In genomic region chr15:66751579-66751978, GRCh38 we compare ENCODE assay signal across 9 cellular contexts. TPM values are rescaled to one million over a fixed set of nuclear protein-coding genes. Genes with fewer than 3 reads are reported as not detected.
DNase-seq lines count a peak whose midpoint lies in the region; ATAC-seq and TF ChIP-seq lines count a peak whose summit lies in the region.
"Had no signal": no experiment of that assay in that cellular context is flagged by ENCODE, and none has a peak within 500 bp of the region (broad histone marks: within the 10 kb centered on the region; RNA-seq: fewer than 3 reads in every experiment).

No MANE protein-coding gene starts in this region.

- H3K4me3 ChIP-seq in Panc1 (ENCODE audit: low read depth in 2 of 2, low read length in 2 of 2), result no peak overlapping the region
- no peak overlapping the region for H3K4me3 ChIP-seq in left ventricle myocardium inferior

- POLR2A ChIA-PET in Panc1 (lab: Charles Lee), result interaction anchor here (0.6 kb wide), 1 partner anchor 8 kb away, joined by 3 read pairs; no protein-coding TSS in a partner anchor

- no peak for TF ChIP-seq CTCF in 22Rv1 (IDR thresholded peaks at IDR 0.05)
- TF ChIP-seq CTCF in Panc1 (IDR thresholded peaks at IDR 0.05), result no peak
- TF ChIP-seq CTCF in left ventricle myocardium inferior (IDR thresholded peaks at IDR 0.05; ENCODE audit: borderline replicate concordance), result no peak

- peaks cover 71% of the 10 kb centered on the region for H3K4me1 ChIP-seq in Panc1 (ENCODE audit: control insufficient read depth, insufficient read depth, low read length)
- peaks cover 82% of the 10 kb centered on the region for H3K4me1 ChIP-seq in left ventricle myocardium inferior

- H3K27ac ChIP-seq in 22Rv1 (peak overlapping the region; percentile 43), Panc1 (ENCODE audit: low read length) (peak overlapping the region; percentile 91), left ventricle myocardium inferior (replicated peaks) (peak overlapping the region; percentile 57)

- DNase-seq in COR-L47 (lab: John Stamatoyannopoulos, UW), result peak; percentile 68
- DNase-seq in Panc1 (ENCODE audit: low read depth, low spot score), result no peak
- DNase-seq in left ventricle myocardium inferior, result no peak
- DNase-seq in NCI-H1436 (lab: John Stamatoyannopoulos, UW), result no peak
- no peak for DNase-seq in NCI-H1436 treated with DMSO at 0.1 percent for 48 hours (lab: John Stamatoyannopoulos, UW)
- no peak for DNase-seq in midbrain (lab: John Stamatoyannopoulos, UW)
- DNase-seq: activated CD4-positive, alpha-beta T cell treated with anti-CD3 and anti-CD28 coated beads, Interleukin-2, amount 50 U/mL, for 4 hours had no signal

- no peaks in the 10 kb centered on the region for H3K27me3 ChIP-seq in Panc1 (ENCODE audit: control insufficient read depth, insufficient read depth, low read length)
- H3K27me3 ChIP-seq in left ventricle myocardium inferior (ENCODE audit: low read depth), result no peaks in the 10 kb centered on the region

- in situ Hi-C loops in Panc1 (cut with HindIII; ENCODE audit: low pct_unique_long_range_greater_than_20kb, low sequenced_read_pairs), result no loop called here

- H3K36me3 ChIP-seq in Panc1 (ENCODE audit: control insufficient read depth, insufficient read depth, low read length), result no peaks in the 10 kb centered on the region
- no peaks in the 10 kb centered on the region for H3K36me3 ChIP-seq in left ventricle myocardium inferior

- ATAC-seq in Panc1, result peak; percentile 22
- no peak for ATAC-seq in GM18858 (IDR thresholded peaks at IDR 0.05; ENCODE audit: unreplicated experiment)

- CTCF ChIA-PET in Panc1 (lab: Charles Lee), result interaction anchor here (0.7 kb wide), 2 partner anchors 47 to 136 kb away, joined by 4 to 5 read pairs; no protein-coding TSS in a partner anchor

- H3K9me3 ChIP-seq in Panc1 (ENCODE audit: control insufficient read depth, insufficient read depth, low read depth, low read length) (peaks cover 7% of the 10 kb centered on the region; the same call in 1 of the 2 replicates), left ventricle myocardium inferior (replicated peaks) (peaks cover 12% of the 10 kb centered on the region)

- no TSS peak for BruUV-seq in Panc1 (replicated peaks; lab: Mats Ljungman, UMichigan)

- intact Hi-C loops in Panc1 (cut with micrococcal nuclease; ENCODE audit: unreplicated experiment) (no loop called here), left ventricle myocardium inferior (cut with micrococcal nuclease) (no loop called here)

RNA-seq across cellular contexts. Expression of gene SMAD6, which starts 49.5 kb away (rescaled TPM):
- total RNA-seq in Panc1 (2021; ENCODE audit: unreplicated experiment), result 45.9 TPM
- 52.1 TPM for polyA plus RNA-seq in Panc1 (2012; ENCODE audit: insufficient read length)
- total RNA-seq in left ventricle myocardium inferior, result 20.3 TPM
